10 cellular contexts compared by ENCODE assay signal in the genomic region with DNA sequence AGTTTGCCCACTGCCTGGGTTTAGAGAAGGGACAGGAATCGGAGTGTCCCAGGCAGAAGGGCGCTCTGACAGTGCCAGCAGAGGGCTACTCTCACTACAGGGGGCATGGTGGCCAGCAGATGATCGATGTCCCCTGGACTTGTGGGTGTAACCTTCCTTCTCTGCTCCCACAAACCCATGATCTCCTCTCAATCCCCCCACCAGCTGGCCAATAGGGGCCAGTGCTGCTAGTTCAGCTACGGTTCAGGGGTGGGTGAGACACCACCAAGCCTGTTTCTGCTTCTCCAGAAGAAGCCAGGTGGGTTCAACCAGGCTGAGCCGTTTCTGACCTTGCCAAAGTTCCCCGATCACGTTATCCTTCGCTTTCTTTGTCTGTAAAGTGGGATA. TPM values are rescaled to one million over a fixed set of nuclear protein-coding genes. Genes with fewer than 3 reads are reported as not detected.
DNase-seq lines count a peak whose midpoint lies in the region; ATAC-seq and TF ChIP-seq lines count a peak whose summit lies in the region.
"Had no signal": no experiment of that assay in that cellular context is flagged by ENCODE, and none has a peak within 500 bp of the region (broad histone marks: within the 10 kb centered on the region; RNA-seq: fewer than 3 reads in every experiment).

No MANE protein-coding gene starts in this region.

- H3K4me1 ChIP-seq in iPS-20b (ENCODE audit: insufficient read depth, low read length): 0 out of 2 replicates have a peak, but pooled peaks cover 3% of the 10 kb centered on the region
- peaks cover 12% of the 10 kb centered on the region for H3K4me1 ChIP-seq in thymus (ENCODE audit: control insufficient read depth, insufficient read depth, low read length)

- H3K9me3 Mint-ChIP-seq in activated naive CD4-positive, alpha-beta T cell treated with anti-CD3 and anti-CD28 coated beads, Interleukin-2, amount 10 ng/mL, durations not matched to agents 7 days and 5 days: no peaks in the 10 kb centered on the region
- no peaks in the 10 kb centered on the region for H3K9me3 Mint-ChIP-seq in WTC11

- H3K27me3 ChIP-seq in iPS-20b (ENCODE audit: insufficient read depth, low read length) (peaks cover 67% of the 10 kb centered on the region), thymus (ENCODE audit: control insufficient read depth, insufficient read depth) (peaks cover 3% of the 10 kb centered on the region)

- peak overlapping the region; percentile 28; the same call in 1 of the 2 replicates for H3K4me3 ChIP-seq in iPS-20b (ENCODE audit: low read length)
- H3K4me3 ChIP-seq in thymus (ENCODE audit: low read length): peak overlapping the region; percentile 70

- TF ChIP-seq CTCF in WTC11 (IDR thresholded peaks at IDR 0.05): no peak

- DNase-seq in activated naive CD4-positive, alpha-beta T cell treated with anti-CD3 and anti-CD28 coated beads, Interleukin-2, amount 10 ng/mL, durations not matched to agents 7 days and 5 days: no peak
- DNase-seq in activated naive CD4-positive, alpha-beta T cell treated with Interleukin-2 at 50 U/mL for 16 hours: no peak
- DNase-seq in WTC11 (ENCODE audit: low spot score): no peak
- no peak for DNase-seq in DMS114 treated with DMSO at 0.1 percent for 48 hours (lab: John Stamatoyannopoulos, UW; ENCODE audit: unreplicated experiment)

- peaks cover 85% of the 10 kb centered on the region for H3K27me3 Mint-ChIP-seq in activated naive CD4-positive, alpha-beta T cell treated with anti-CD3 and anti-CD28 coated beads, Interleukin-2, amount 10 ng/mL, durations not matched to agents 7 days and 5 days
- peaks cover 58% of the 10 kb centered on the region for H3K27me3 Mint-ChIP-seq in WTC11 (ENCODE audit: low read depth)

- ATAC-seq in WTC11: peak; percentile 3; the same call in 1 of the 2 replicates
- ATAC-seq in GM18861 (IDR thresholded peaks at IDR 0.05; ENCODE audit: unreplicated experiment): no peak
- ATAC-seq in GM19351 (IDR thresholded peaks at IDR 0.05; ENCODE audit: unreplicated experiment): no peak

- H3K36me3 ChIP-seq in iPS-20b (ENCODE audit: insufficient read depth, low read depth, low read length): no peaks in the 10 kb centered on the region
- H3K36me3 ChIP-seq in thymus (ENCODE audit: control insufficient read depth, insufficient read depth): no peaks in the 10 kb centered on the region
- H3K36me3 ChIP-seq: left lung had no signal

- H3K4me1 Mint-ChIP-seq in activated naive CD4-positive, alpha-beta T cell treated with anti-CD3 and anti-CD28 coated beads, Interleukin-2, amount 10 ng/mL, durations not matched to agents 7 days and 5 days: peaks cover 16% of the 10 kb centered on the region
- peaks cover 15% of the 10 kb centered on the region for H3K4me1 Mint-ChIP-seq in WTC11

- H3K4me3 Mint-ChIP-seq in activated naive CD4-positive, alpha-beta T cell treated with anti-CD3 and anti-CD28 coated beads, Interleukin-2, amount 10 ng/mL, durations not matched to agents 7 days and 5 days: peak overlapping the region; percentile 40
- peak overlapping the region; percentile 49 for H3K4me3 Mint-ChIP-seq in WTC11

- no peak overlapping the region for H3K27ac ChIP-seq in iPS-20b (ENCODE audit: low read length)
- no peak overlapping the region for H3K27ac ChIP-seq in thymus (ENCODE audit: low read depth)
- H3K27ac ChIP-seq: left lung had no signal

- POLR2A ChIA-PET in WTC11 (lab: Charles Lee): interaction anchor here (0.6 to 1.0 kb wide), 2 partner anchors 15 to 125 kb away, joined by 3 read pairs; no protein-coding TSS in a partner anchor

- no peak overlapping the region for H3K27ac Mint-ChIP-seq in activated naive CD4-positive, alpha-beta T cell treated with anti-CD3 and anti-CD28 coated beads, Interleukin-2, amount 10 ng/mL, durations not matched to agents 7 days and 5 days
- H3K27ac Mint-ChIP-seq in WTC11: no peak overlapping the region

- H3K36me3 Mint-ChIP-seq in activated naive CD4-positive, alpha-beta T cell treated with anti-CD3 and anti-CD28 coated beads, Interleukin-2, amount 10 ng/mL, durations not matched to agents 7 days and 5 days: no peaks in the 10 kb centered on the region
- H3K36me3 Mint-ChIP-seq in WTC11: no peaks in the 10 kb centered on the region

- H3K9ac ChIP-seq in iPS-20b (ENCODE audit: low read depth, low read length): no peak overlapping the region

- WGBS in thymus: 46% methylated on average over 8 of the region's 8 CpGs

- H3K9me3 ChIP-seq in iPS-20b (ENCODE audit: insufficient read depth, low read depth, low read length) (no peaks in the 10 kb centered on the region), thymus (ENCODE audit: control insufficient read depth) (no peaks in the 10 kb centered on the region)
- H3K9me3 ChIP-seq: left lung had no signal

- CTCF ChIA-PET in activated naive CD4-positive, alpha-beta T cell treated with anti-CD3 and anti-CD28 coated beads, Interleukin-2, amount 10 ng/mL, durations not matched to agents 7 days and 5 days (lab: Charles Lee): interaction anchor here (0.5 to 5.1 kb wide), 13 partner anchors 9 to 412 kb away, joined by 3 to 50 read pairs (median 4); no protein-coding TSS in a partner anchor
- CTCF ChIA-PET in WTC11 (lab: Charles Lee): interaction anchor here (0.6 to 7.4 kb wide), 54 partner anchors 8 to 597 kb away, joined by 3 to 80 read pairs (median 4); a partner anchor contains a TSS

TF ChIP-seq in WTC11, 78 proteins besides CTCF, POLR2A, EP300 and RAD21 (continues in another document):
- TF ChIP-seq, protein P1, sequence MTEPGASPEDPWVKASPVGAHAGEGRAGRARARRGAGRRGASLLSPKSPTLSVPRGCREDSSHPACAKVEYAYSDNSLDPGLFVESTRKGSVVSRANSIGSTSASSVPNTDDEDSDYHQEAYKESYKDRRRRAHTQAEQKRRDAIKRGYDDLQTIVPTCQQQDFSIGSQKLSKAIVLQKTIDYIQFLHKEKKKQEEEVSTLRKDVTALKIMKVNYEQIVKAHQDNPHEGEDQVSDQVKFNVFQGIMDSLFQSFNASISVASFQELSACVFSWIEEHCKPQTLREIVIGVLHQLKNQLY (CRISPR knock-in tag; IDR thresholded peaks at IDR 0.05): no peak
- no peak for TF ChIP-seq JUN (CRISPR knock-in tag; IDR thresholded peaks at IDR 0.05)
- no peak for TF ChIP-seq ZNF138 (CRISPR knock-in tag; conservative IDR thresholded peaks at IDR 0.05)
- TF ChIP-seq, protein P2, sequence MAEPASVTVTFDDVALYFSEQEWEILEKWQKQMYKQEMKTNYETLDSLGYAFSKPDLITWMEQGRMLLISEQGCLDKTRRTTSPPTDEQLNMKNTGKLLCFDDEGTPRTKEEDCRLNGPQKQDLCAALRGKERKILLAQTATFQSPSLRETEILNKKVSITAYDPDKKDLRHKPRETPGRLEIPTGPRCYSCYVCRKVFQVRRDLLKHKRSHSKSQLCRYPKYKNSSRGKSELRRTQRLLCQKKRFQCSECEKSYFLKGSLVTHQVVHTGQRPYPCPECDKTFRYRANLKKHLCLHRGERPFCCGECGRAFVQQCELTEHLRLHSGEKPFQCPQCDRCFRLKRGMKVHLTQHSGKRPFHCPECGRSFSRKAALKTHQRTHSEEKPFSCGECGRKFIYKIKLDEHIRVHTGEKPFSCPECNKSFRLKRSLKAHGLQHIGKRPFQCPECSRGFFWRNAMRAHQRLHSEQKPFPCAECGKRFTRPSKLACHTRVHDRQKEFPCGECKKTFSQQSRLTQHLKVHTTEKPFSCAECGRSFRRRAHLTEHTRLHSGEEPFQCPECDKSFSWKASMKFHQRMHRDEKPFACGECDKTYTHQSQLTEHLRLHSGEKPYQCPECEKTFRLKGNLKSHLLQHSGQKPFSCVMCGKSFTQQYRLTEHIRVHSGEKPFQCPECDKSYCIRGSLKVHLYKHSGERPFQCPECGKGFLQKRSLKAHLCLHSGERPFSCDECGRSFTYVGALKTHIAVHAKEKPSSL (CRISPR knock-in tag; conservative IDR thresholded peaks at IDR 0.05): no peak
- TF ChIP-seq, protein P3, sequence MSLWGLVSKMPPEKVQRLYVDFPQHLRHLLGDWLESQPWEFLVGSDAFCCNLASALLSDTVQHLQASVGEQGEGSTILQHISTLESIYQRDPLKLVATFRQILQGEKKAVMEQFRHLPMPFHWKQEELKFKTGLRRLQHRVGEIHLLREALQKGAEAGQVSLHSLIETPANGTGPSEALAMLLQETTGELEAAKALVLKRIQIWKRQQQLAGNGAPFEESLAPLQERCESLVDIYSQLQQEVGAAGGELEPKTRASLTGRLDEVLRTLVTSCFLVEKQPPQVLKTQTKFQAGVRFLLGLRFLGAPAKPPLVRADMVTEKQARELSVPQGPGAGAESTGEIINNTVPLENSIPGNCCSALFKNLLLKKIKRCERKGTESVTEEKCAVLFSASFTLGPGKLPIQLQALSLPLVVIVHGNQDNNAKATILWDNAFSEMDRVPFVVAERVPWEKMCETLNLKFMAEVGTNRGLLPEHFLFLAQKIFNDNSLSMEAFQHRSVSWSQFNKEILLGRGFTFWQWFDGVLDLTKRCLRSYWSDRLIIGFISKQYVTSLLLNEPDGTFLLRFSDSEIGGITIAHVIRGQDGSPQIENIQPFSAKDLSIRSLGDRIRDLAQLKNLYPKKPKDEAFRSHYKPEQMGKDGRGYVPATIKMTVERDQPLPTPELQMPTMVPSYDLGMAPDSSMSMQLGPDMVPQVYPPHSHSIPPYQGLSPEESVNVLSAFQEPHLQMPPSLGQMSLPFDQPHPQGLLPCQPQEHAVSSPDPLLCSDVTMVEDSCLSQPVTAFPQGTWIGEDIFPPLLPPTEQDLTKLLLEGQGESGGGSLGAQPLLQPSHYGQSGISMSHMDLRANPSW (CRISPR knock-in tag; conservative IDR thresholded peaks at IDR 0.05; ENCODE audit: low read depth): no peak
- TF ChIP-seq, protein P4, sequence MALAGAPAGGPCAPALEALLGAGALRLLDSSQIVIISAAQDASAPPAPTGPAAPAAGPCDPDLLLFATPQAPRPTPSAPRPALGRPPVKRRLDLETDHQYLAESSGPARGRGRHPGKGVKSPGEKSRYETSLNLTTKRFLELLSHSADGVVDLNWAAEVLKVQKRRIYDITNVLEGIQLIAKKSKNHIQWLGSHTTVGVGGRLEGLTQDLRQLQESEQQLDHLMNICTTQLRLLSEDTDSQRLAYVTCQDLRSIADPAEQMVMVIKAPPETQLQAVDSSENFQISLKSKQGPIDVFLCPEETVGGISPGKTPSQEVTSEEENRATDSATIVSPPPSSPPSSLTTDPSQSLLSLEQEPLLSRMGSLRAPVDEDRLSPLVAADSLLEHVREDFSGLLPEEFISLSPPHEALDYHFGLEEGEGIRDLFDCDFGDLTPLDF (CRISPR knock-in tag; IDR thresholded peaks at IDR 0.05): no peak
- TF ChIP-seq, protein P5, sequence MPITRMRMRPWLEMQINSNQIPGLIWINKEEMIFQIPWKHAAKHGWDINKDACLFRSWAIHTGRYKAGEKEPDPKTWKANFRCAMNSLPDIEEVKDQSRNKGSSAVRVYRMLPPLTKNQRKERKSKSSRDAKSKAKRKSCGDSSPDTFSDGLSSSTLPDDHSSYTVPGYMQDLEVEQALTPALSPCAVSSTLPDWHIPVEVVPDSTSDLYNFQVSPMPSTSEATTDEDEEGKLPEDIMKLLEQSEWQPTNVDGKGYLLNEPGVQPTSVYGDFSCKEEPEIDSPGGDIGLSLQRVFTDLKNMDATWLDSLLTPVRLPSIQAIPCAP (CRISPR knock-in tag; IDR thresholded peaks at IDR 0.05): no peak

RNA-seq across cellular contexts. Expression of a gene that starts 1.3 kb away (rescaled TPM):
- 0.98 to 2.5 TPM (median 2.2 TPM) in 3 replicates for total RNA-seq in WTC11 (2021)
- 2.3 TPM for polyA plus RNA-seq in thymus
- total RNA-seq: dermis microvascular lymphatic vessel endothelial cell, left lung had no signal

RNA-seq across cellular contexts. Expression of a gene that starts 36.6 kb away (rescaled TPM):
- total RNA-seq in WTC11 (2021): 26.7 to 32.5 TPM (median 28.5 TPM) in 3 replicates
- polyA plus RNA-seq in thymus: 16.3 TPM
